ENCODE assay signal across 5 cellular contexts in the genomic region with DNA sequence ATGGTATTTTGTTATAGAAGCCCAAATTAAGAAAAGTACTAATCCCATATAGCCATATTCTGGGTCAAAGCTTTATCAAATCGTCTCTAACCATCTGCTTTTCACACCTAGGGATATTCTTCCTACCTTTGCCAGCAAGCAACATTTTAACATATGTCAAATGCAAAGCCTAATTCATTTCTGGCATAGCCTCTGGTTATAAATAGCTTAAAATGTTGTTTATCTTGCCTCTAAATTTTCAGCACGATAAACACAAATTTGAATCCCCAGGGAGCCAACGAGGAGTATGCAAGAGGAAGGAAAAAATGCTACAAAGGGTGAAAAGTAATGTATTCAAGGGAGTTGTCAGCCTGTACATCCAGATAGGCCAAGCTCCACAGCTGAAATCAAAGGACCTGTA.
"Had no signal": no experiment of that assay in that cellular context is flagged by ENCODE, and none has a peak within 500 bp of the region (broad histone marks: within the 10 kb centered on the region; RNA-seq: fewer than 3 reads in every experiment).

No MANE protein-coding gene starts in this region.

- DNase-seq: GM23248, GOT3, H7, HFFc6, KBM-7 had no signal
